38 cellular contexts compared by ENCODE assay signal in genomic region chr11:79480864-79481263, GRCh38. TPM values are rescaled to one million over a fixed set of nuclear protein-coding genes. Genes with fewer than 3 reads are reported as not detected.
"Had no signal": no experiment of that assay in that cellular context is flagged by ENCODE, and none has a peak within 500 bp of the region (broad histone marks: within the 10 kb centered on the region; RNA-seq: fewer than 3 reads in every experiment).

No MANE protein-coding gene starts in this region.

- ATAC-seq: activated naive CD4-positive, alpha-beta T cell treated with anti-CD3 and anti-CD28 coated beads, Interleukin-2, amount 50 U/mL, for 72 hours; activated naive CD8-positive, alpha-beta T cell treated with anti-CD3 and anti-CD28 coated beads, Interleukin-2, amount 50 U/mL, for 24 hours; activated T-cell treated with anti-CD3 and anti-CD28 coated beads, Interleukin-2, amount 50 U/mL, for 4 hours; activated T-cell treated with anti-CD3 and anti-CD28 coated beads, Interleukin-2, amount 50 U/mL, for 72 hours; activated T-helper 17 cell treated with anti-CD3 and anti-CD28 coated beads, Interleukin-2, amount 50 U/mL, for 72 hours; body of pancreas had no signal

- H3K9me3 Mint-ChIP-seq: activated naive CD4-positive, alpha-beta T cell treated with anti-CD3 and anti-CD28 coated beads for 36 hours; activated naive CD4-positive, alpha-beta T cell treated with anti-CD3 and anti-CD28 coated beads, Interleukin-2, amount 10 ng/mL, durations not matched to agents 7 days and 5 days; activated naive CD8-positive, alpha-beta T cell treated with anti-CD3 and anti-CD28 coated beads for 36 hours; activated naive CD8-positive, alpha-beta T cell treated with anti-CD3 and anti-CD28 coated beads, Interleukin-2, amount 50 U/mL, for 24 hours; activated T-cell treated with anti-CD3 and anti-CD28 coated beads, Interleukin-2, amount 50 U/mL, for 4 hours; activated T-helper 1 cell treated with anti-CD3 and anti-CD28 coated beads, Interleukin-12 subunit alpha, Interleukin-12 subunit beta, Interleukin-2, Interleukin-4 antibody, amounts not matched to agents 30 ng/mL and 10 ng/mL and 1 ng/mL, durations not matched to agents 14 hours and 24 hours and 36 hours; activated T-helper 17 cell treated with anti-CD3 and anti-CD28 coated beads, Interleukin-2, amount 50 U/mL, for 72 hours; activated T-helper 2 cell treated with anti-CD3 and anti-CD28 coated beads, Interferon-gamma antibody, Interleukin-2, Interleukin-4, amounts not matched to agents 10 μg/mL and 5 μg/mL and 100 μg/mL, durations not matched to agents 14 hours and 24 hours and 36 hours; central memory CD8-positive, alpha-beta T cell had no signal

- H3K27me3 Mint-ChIP-seq: activated naive CD4-positive, alpha-beta T cell treated with anti-CD3 and anti-CD28 coated beads, Interleukin-2, amount 10 ng/mL, durations not matched to agents 7 days and 5 days; activated naive CD8-positive, alpha-beta T cell; activated naive CD8-positive, alpha-beta T cell treated with anti-CD3 and anti-CD28 coated beads, Interleukin-2, amount 10 ng/mL, durations not matched to agents 7 days and 5 days; activated T-cell treated with anti-CD3 and anti-CD28 coated beads, Interleukin-2, amount 50 U/mL, for 24 hours; activated T-helper 17 cell treated with anti-CD3 and anti-CD28 coated beads, Interleukin-2, amount 50 U/mL, for 72 hours; central memory CD8-positive, alpha-beta T cell had no signal

- DNase-seq: activated effector memory CD4-positive, alpha-beta T cell treated with anti-CD3 and anti-CD28 coated beads, Interleukin-2, amount 50 U/mL, for 16 hours; activated effector memory CD4-positive, alpha-beta T cell treated with Interleukin-2 at 50 U/mL for 16 hours; activated gamma-delta T cell; activated gamma-delta T cell treated with Interleukin-2 at 50 U/mL for 16 hours; activated naive CD4-positive, alpha-beta T cell; activated naive CD4-positive, alpha-beta T cell treated with anti-CD3 and anti-CD28 coated beads for 36 hours; activated naive CD4-positive, alpha-beta T cell treated with anti-CD3 and anti-CD28 coated beads, Interleukin-2, amount 10 ng/mL, durations not matched to agents 7 days and 5 days; activated naive CD4-positive, alpha-beta T cell treated with anti-CD3 and anti-CD28 coated beads, Interleukin-2, amount 50 U/mL, for 16 hours; activated naive CD4-positive, alpha-beta T cell treated with Interleukin-2 at 50 U/mL for 16 hours; activated naive CD8-positive, alpha-beta T cell treated with anti-CD3 and anti-CD28 coated beads for 36 hours; activated naive CD8-positive, alpha-beta T cell treated with anti-CD3 and anti-CD28 coated beads, Interleukin-2, amount 10 ng/mL, durations not matched to agents 7 days and 5 days; activated naive CD8-positive, alpha-beta T cell treated with anti-CD3 and anti-CD28 coated beads, Interleukin-2, amount 50 U/mL, for 24 hours; activated T-cell treated with anti-CD3 and anti-CD28 coated beads, Interleukin-2, amount 50 U/mL, for 1 hour; activated T-cell treated with anti-CD3 and anti-CD28 coated beads, Interleukin-2, amount 50 U/mL, for 24 hours; activated T-cell treated with anti-CD3 and anti-CD28 coated beads, Interleukin-2, amount 50 U/mL, for 4 hours; activated T-cell treated with anti-CD3 and anti-CD28 coated beads, Interleukin-2, amount 50 U/mL, for 48 hours; activated T-cell treated with anti-CD3 and anti-CD28 coated beads, Interleukin-2, amount 50 U/mL, for 72 hours; adrenal gland; amniotic stem cell; amygdala; anterior cingulate cortex; aorta; body of pancreas; brain microvascular endothelial cell; caudate nucleus; central memory CD4-positive, alpha-beta T cell; cerebellar nuclear complex had no signal

- H3K27me3 ChIP-seq: adrenal gland, ascending aorta, body of pancreas, brain microvascular endothelial cell, breast epithelium, cardiac muscle cell had no signal

- H3K27ac ChIP-seq: adrenal gland, ascending aorta, body of pancreas, brain microvascular endothelial cell, breast epithelium, cardiac muscle cell had no signal

- H3K4me1 ChIP-seq: adrenal gland, ascending aorta, body of pancreas, breast epithelium had no signal

- H3K4me3 Mint-ChIP-seq: activated naive CD4-positive, alpha-beta T cell treated with anti-CD3 and anti-CD28 coated beads for 36 hours; activated naive CD4-positive, alpha-beta T cell treated with anti-CD3 and anti-CD28 coated beads, Interleukin-2, amount 10 ng/mL, durations not matched to agents 7 days and 5 days; activated naive CD4-positive, alpha-beta T cell treated with anti-CD3 and anti-CD28 coated beads, Interleukin-2, amount 50 U/mL, for 24 hours; activated naive CD8-positive, alpha-beta T cell; activated naive CD8-positive, alpha-beta T cell treated with anti-CD3 and anti-CD28 coated beads for 36 hours; activated naive CD8-positive, alpha-beta T cell treated with anti-CD3 and anti-CD28 coated beads, Interleukin-2, amount 10 ng/mL, durations not matched to agents 7 days and 5 days; activated naive CD8-positive, alpha-beta T cell treated with anti-CD3 and anti-CD28 coated beads, Interleukin-2, amount 50 U/mL, for 24 hours; activated T-cell treated with anti-CD3 and anti-CD28 coated beads, Interleukin-2, amount 50 U/mL, for 24 hours; activated T-cell treated with anti-CD3 and anti-CD28 coated beads, Interleukin-2, amount 50 U/mL, for 4 hours; activated T-cell treated with anti-CD3 and anti-CD28 coated beads, Interleukin-2, amount 50 U/mL, for 72 hours; activated T-helper 1 cell treated with anti-CD3 and anti-CD28 coated beads, Interleukin-12 subunit alpha, Interleukin-12 subunit beta, Interleukin-2, Interleukin-4 antibody, amounts not matched to agents 30 ng/mL and 10 ng/mL and 1 ng/mL, durations not matched to agents 14 hours and 24 hours and 36 hours; activated T-helper 17 cell treated with anti-CD3 and anti-CD28 coated beads, Interleukin-2, amount 50 U/mL, for 72 hours; brain; central memory CD8-positive, alpha-beta T cell had no signal

- H3K9me3 ChIP-seq: adrenal gland, ascending aorta, body of pancreas had no signal

- H3K4me3 ChIP-seq: adrenal gland, ascending aorta, body of pancreas, breast epithelium, cardiac muscle cell had no signal

- H3K4me1 Mint-ChIP-seq: activated naive CD4-positive, alpha-beta T cell treated with anti-CD3 and anti-CD28 coated beads, Interleukin-2, amount 10 ng/mL, durations not matched to agents 7 days and 5 days; activated naive CD4-positive, alpha-beta T cell treated with anti-CD3 and anti-CD28 coated beads, Interleukin-2, amount 50 U/mL, for 24 hours; activated naive CD8-positive, alpha-beta T cell treated with anti-CD3 and anti-CD28 coated beads for 36 hours; activated naive CD8-positive, alpha-beta T cell treated with anti-CD3 and anti-CD28 coated beads, Interleukin-2, amount 10 ng/mL, durations not matched to agents 7 days and 5 days; activated T-helper 17 cell treated with anti-CD3 and anti-CD28 coated beads, Interleukin-2, amount 50 U/mL, for 72 hours; central memory CD8-positive, alpha-beta T cell had no signal

- H3K27ac Mint-ChIP-seq: activated naive CD4-positive, alpha-beta T cell treated with anti-CD3 and anti-CD28 coated beads for 36 hours; activated naive CD4-positive, alpha-beta T cell treated with anti-CD3 and anti-CD28 coated beads, Interleukin-2, amount 10 ng/mL, durations not matched to agents 7 days and 5 days; activated naive CD4-positive, alpha-beta T cell treated with anti-CD3 and anti-CD28 coated beads, Interleukin-2, amount 50 U/mL, for 24 hours; activated naive CD4-positive, alpha-beta T cell treated with anti-CD3 and anti-CD28 coated beads, Interleukin-2, amount 50 U/mL, for 72 hours; activated naive CD8-positive, alpha-beta T cell; activated naive CD8-positive, alpha-beta T cell treated with anti-CD3 and anti-CD28 coated beads for 36 hours; activated naive CD8-positive, alpha-beta T cell treated with anti-CD3 and anti-CD28 coated beads, Interleukin-2, amount 10 ng/mL, durations not matched to agents 7 days and 5 days; activated naive CD8-positive, alpha-beta T cell treated with anti-CD3 and anti-CD28 coated beads, Interleukin-2, amount 50 U/mL, for 24 hours; activated T-cell treated with anti-CD3 and anti-CD28 coated beads, Interleukin-2, amount 50 U/mL, for 24 hours; activated T-cell treated with anti-CD3 and anti-CD28 coated beads, Interleukin-2, amount 50 U/mL, for 72 hours; activated T-helper 1 cell treated with anti-CD3 and anti-CD28 coated beads, Interleukin-12 subunit alpha, Interleukin-12 subunit beta, Interleukin-2, Interleukin-4 antibody, amounts not matched to agents 30 ng/mL and 10 ng/mL and 1 ng/mL, durations not matched to agents 14 hours and 24 hours and 36 hours; activated T-helper 17 cell treated with anti-CD3 and anti-CD28 coated beads, Interleukin-2, amount 50 U/mL, for 72 hours; activated T-helper 2 cell treated with anti-CD3 and anti-CD28 coated beads, Interferon-gamma antibody, Interleukin-2, Interleukin-4, amounts not matched to agents 10 μg/mL and 5 μg/mL and 100 μg/mL, durations not matched to agents 14 hours and 24 hours and 36 hours; brain had no signal

- H3K36me3 Mint-ChIP-seq: activated naive CD4-positive, alpha-beta T cell treated with anti-CD3 and anti-CD28 coated beads, Interleukin-2, amount 10 ng/mL, durations not matched to agents 7 days and 5 days; activated naive CD4-positive, alpha-beta T cell treated with anti-CD3 and anti-CD28 coated beads, Interleukin-2, amount 50 U/mL, for 24 hours; activated naive CD8-positive, alpha-beta T cell; activated naive CD8-positive, alpha-beta T cell treated with anti-CD3 and anti-CD28 coated beads for 36 hours; activated naive CD8-positive, alpha-beta T cell treated with anti-CD3 and anti-CD28 coated beads, Interleukin-2, amount 10 ng/mL, durations not matched to agents 7 days and 5 days had no signal

- H3K36me3 ChIP-seq: adrenal gland, ascending aorta, brain microvascular endothelial cell, breast epithelium, cardiac muscle cell had no signal

RNA-seq across cellular contexts. Expression of gene TENM4, which starts 40.0 kb away (rescaled TPM):
- total RNA-seq: activated naive CD4-positive, alpha-beta T cell treated with anti-CD3 and anti-CD28 coated beads for 36 hours; activated naive CD4-positive, alpha-beta T cell treated with anti-CD3 and anti-CD28 coated beads, Interleukin-2, amount 50 U/mL, for 72 hours; activated naive CD8-positive, alpha-beta T cell treated with anti-CD3 and anti-CD28 coated beads for 36 hours; activated naive CD8-positive, alpha-beta T cell treated with anti-CD3 and anti-CD28 coated beads, Interleukin-2, amount 10 ng/mL, durations not matched to agents 7 days and 5 days; activated T-helper 2 cell treated with anti-CD3 and anti-CD28 coated beads, Interferon-gamma antibody, Interleukin-2, Interleukin-4, amounts not matched to agents 10 μg/mL and 5 μg/mL and 100 μg/mL, durations not matched to agents 14 hours and 24 hours and 36 hours had no signal
